Comparison of ENCODE assay signal across 9 cellular contexts in the genomic region with DNA sequence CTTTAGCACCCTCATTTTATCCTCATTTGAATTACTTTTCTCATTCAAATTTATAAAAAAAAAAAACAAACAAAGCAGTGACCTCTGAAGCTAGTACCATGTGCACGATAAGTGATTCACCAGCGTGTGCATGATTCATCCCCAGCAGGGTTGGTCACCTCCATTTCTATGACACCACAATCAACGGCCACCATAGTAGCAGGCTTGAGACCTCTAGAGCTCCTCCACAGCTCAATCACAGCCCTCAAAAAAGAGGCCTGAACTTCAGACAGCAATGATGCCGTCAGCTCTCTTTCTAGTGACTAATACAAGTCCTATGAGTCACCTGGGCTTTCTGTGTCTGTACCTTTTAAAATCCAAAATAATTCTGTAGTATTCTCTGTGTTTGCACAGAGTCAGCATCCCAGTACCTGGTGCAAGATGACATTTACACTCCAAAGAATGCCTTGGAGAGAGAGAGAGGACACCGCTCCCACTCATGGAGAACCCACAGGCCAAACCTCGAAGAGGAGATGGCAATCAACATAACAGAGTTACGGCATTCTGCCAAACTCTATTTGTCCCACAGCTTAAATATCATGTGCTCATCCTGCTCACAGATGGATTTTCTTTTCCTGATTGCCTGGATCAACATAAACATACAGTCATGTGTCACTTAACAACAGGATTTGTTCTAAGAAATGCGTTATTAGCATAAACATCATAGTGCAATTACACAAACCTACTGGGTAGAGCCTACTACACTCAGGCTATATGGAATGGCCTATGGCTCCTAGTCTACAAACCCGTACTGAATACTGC. TPM values are rescaled to one million over a fixed set of nuclear protein-coding genes. Genes with fewer than 3 reads are reported as not detected.
A peak's percentile ranks its signal among the peaks of the same experiment; 100 is the strongest.
DNase-seq lines count a peak whose midpoint lies in the region; ATAC-seq, FAIRE-seq and TF ChIP-seq lines count a peak whose summit lies in the region.
"Had no signal": no experiment of that assay in that cellular context is flagged by ENCODE, and none has a peak within 500 bp of the region (broad histone marks: within the 10 kb centered on the region; RNA-seq: fewer than 3 reads in every experiment).

No MANE protein-coding gene starts in this region.

- H3K4me3 ChIP-seq in astrocyte (ENCODE audit: insufficient read depth, low read depth, low read length), result no peak overlapping the region

- peaks cover 8% of the 10 kb centered on the region for H3K4me1 Mint-ChIP-seq in astrocyte (ENCODE audit: low read depth, unreplicated experiment)
- no peaks in the 10 kb centered on the region for H3K4me1 Mint-ChIP-seq in stimulated activated effector memory CD8-positive, alpha-beta T cell treated with anti-CD3 and anti-CD28 coated beads, Interleukin-12 subunit alpha, Interleukin-12 subunit beta, amount 100 ng/mL, for 72 hours

- H3K4me2 ChIP-seq in astrocyte (ENCODE audit: low read length), result peak overlapping the region; percentile 22

- no peaks in the 10 kb centered on the region for H3K27me3 Mint-ChIP-seq in astrocyte (ENCODE audit: low read depth, unreplicated experiment)

- no peak overlapping the region for H2AFZ ChIP-seq in astrocyte (ENCODE audit: low read depth, low read length)

- no peaks in the 10 kb centered on the region for H3K9me3 ChIP-seq in astrocyte (ENCODE audit: insufficient read depth, low read depth, low read length)

- no peak overlapping the region for H3K9ac ChIP-seq in astrocyte (ENCODE audit: low read length)

- peak; percentile 54 for ATAC-seq in GM19455 (IDR thresholded peaks at IDR 0.05; ENCODE audit: unreplicated experiment)
- ATAC-seq in HG03159 (IDR thresholded peaks at IDR 0.05; ENCODE audit: unreplicated experiment), result peak; percentile 48
- ATAC-seq in stimulated activated effector memory CD8-positive, alpha-beta T cell treated with anti-CD3 and anti-CD28 coated beads, Interleukin-12 subunit alpha, Interleukin-12 subunit beta, amount 100 ng/mL, for 72 hours, result peak; percentile 82

- no peak for TF ChIP-seq CTCF in astrocyte (IDR thresholded peaks at IDR 0.05; ENCODE audit: insufficient read depth, low read depth, low read length)

- peak overlapping the region; percentile 23 for H3K27ac Mint-ChIP-seq in astrocyte (ENCODE audit: unreplicated experiment)
- H3K27ac Mint-ChIP-seq in stimulated activated effector memory CD8-positive, alpha-beta T cell treated with anti-CD3 and anti-CD28 coated beads, Interleukin-12 subunit alpha, Interleukin-12 subunit beta, amount 100 ng/mL, for 72 hours, result no peak overlapping the region

- no peaks in the 10 kb centered on the region for H3K27me3 ChIP-seq in astrocyte (ENCODE audit: insufficient read depth, low read length)

- no peaks in the 10 kb centered on the region for H3K36me3 ChIP-seq in astrocyte (ENCODE audit: insufficient read depth, low read length)

- H3K4me3 Mint-ChIP-seq in astrocyte (ENCODE audit: unreplicated experiment), result no peak overlapping the region
- H3K4me3 Mint-ChIP-seq in stimulated activated effector memory CD8-positive, alpha-beta T cell treated with anti-CD3 and anti-CD28 coated beads, Interleukin-12 subunit alpha, Interleukin-12 subunit beta, amount 100 ng/mL, for 72 hours, result no peak overlapping the region

- DNase-seq in astrocyte (ENCODE audit: low read depth), result peak; percentile 58
- DNase-seq in stimulated activated effector memory CD8-positive, alpha-beta T cell treated with anti-CD3 and anti-CD28 coated beads, Interleukin-12 subunit alpha, Interleukin-12 subunit beta, amount 100 ng/mL, for 72 hours (ENCODE audit: low spot score in 2 of 2), result no peak
- DNase-seq in retina, result no peak
- DNase-seq in activated CD8-positive, alpha-beta memory T cell treated with anti-CD3 and anti-CD28 coated beads, Interleukin-2, amount 50 U/mL, for 48 hours, result no peak
- no peak for DNase-seq in activated effector memory CD4-positive, alpha-beta T cell treated with anti-CD3 and anti-CD28 coated beads, Interleukin-2, amount 50 U/mL, for 16 hours
- DNase-seq: activated T-cell treated with anti-CD3 and anti-CD28 coated beads, Interleukin-2, amount 50 U/mL, for 48 hours; dermis blood vessel endothelial cell had no signal

- H3K9me3 Mint-ChIP-seq in astrocyte (ENCODE audit: unreplicated experiment), result no peaks in the 10 kb centered on the region
- peaks cover 15% of the 10 kb centered on the region for H3K9me3 Mint-ChIP-seq in stimulated activated effector memory CD8-positive, alpha-beta T cell treated with anti-CD3 and anti-CD28 coated beads, Interleukin-12 subunit alpha, Interleukin-12 subunit beta, amount 100 ng/mL, for 72 hours

- no peaks in the 10 kb centered on the region for H3K36me3 Mint-ChIP-seq in astrocyte (ENCODE audit: low read depth, unreplicated experiment)
- no peaks in the 10 kb centered on the region for H3K36me3 Mint-ChIP-seq in stimulated activated effector memory CD8-positive, alpha-beta T cell treated with anti-CD3 and anti-CD28 coated beads, Interleukin-12 subunit alpha, Interleukin-12 subunit beta, amount 100 ng/mL, for 72 hours

- FAIRE-seq in astrocyte (lab: Jason Lieb, UNC), result no peak

- H3K27ac ChIP-seq in astrocyte (ENCODE audit: low read depth, low read length), result no peak overlapping the region

- H3K79me2 ChIP-seq in astrocyte (ENCODE audit: insufficient read depth, low read length), result no peaks in the 10 kb centered on the region

- peaks cover 4% of the 10 kb centered on the region for H3K4me1 ChIP-seq in astrocyte (ENCODE audit: insufficient read depth, low read length)

- no peaks in the 10 kb centered on the region for H4K20me1 ChIP-seq in astrocyte (ENCODE audit: insufficient read depth, low read length)

RNA-seq across cellular contexts. Expression of a gene that starts 58.7 kb away (rescaled TPM):
- total RNA-seq in astrocyte, result 0.52 and 0.58 TPM in 2 replicates
